Comparison of ENCODE assay signal across 17 cellular contexts in genomic region chr4:3780347-3781171, GRCh38. TPM values are rescaled to one million over a fixed set of nuclear protein-coding genes. Genes with fewer than 3 reads are reported as not detected.
A peak's percentile ranks its signal among the peaks of the same experiment; 100 is the strongest.
DNase-seq lines count a peak whose midpoint lies in the region; ATAC-seq, FAIRE-seq and TF ChIP-seq lines count a peak whose summit lies in the region.
"Had no signal": no experiment of that assay in that cellular context is flagged by ENCODE, and none has a peak within 500 bp of the region (broad histone marks: within the 10 kb centered on the region; RNA-seq: fewer than 3 reads in every experiment).

No MANE protein-coding gene starts in this region.

- DNase-seq in activated CD8-positive, alpha-beta T cell treated with anti-CD3 and anti-CD28 coated beads, Interleukin-2, amount 10 ng/mL, durations not matched to agents 7 days and 5 days, result no peak
- DNase-seq in activated CD8-positive, alpha-beta T cell treated with anti-CD3 and anti-CD28 coated beads for 36 hours, result no peak
- DNase-seq in HuH-7.5 (ENCODE audit: low spot score) (peak; percentile 89), small intestine (peak; percentile 3), NCI-H1048 (lab: John Stamatoyannopoulos, UW) (no peak), H54 (ENCODE audit: insufficient read length, low spot score) (no peak)
- DNase-seq: activated CD4-positive, alpha-beta memory T cell treated with anti-CD3 and anti-CD28 coated beads, Interleukin-2, amount 10 ng/mL, durations not matched to agents 7 days and 5 days; amygdala; foreskin keratinocyte; natural killer cell; NCI-H1694 treated with DMSO at 0.1 percent for 48 hours; psoas muscle had no signal

- H3K27ac ChIP-seq in VCaP (peak overlapping the region; percentile 66; the same call in 1 of the 2 replicates), small intestine (ENCODE audit: low read depth in 1 of 2, low read length in 1 of 2) (no peak overlapping the region)
- H3K27ac ChIP-seq: foreskin keratinocyte, psoas muscle had no signal

- no peaks in the 10 kb centered on the region for H3K36me3 ChIP-seq in small intestine (ENCODE audit: control insufficient read depth in 2 of 2, insufficient read depth in 2 of 2, low read length in 2 of 2)

- WGBS in small intestine, 3 donors, result 32 to 59% (median 43%) methylated on average over 21 of the region's 21 CpGs

- H3K4me3 ChIP-seq in small intestine (ENCODE audit: low read depth in 1 of 2, low read length in 2 of 2), result no peak overlapping the region
- H3K4me3 ChIP-seq: lung, psoas muscle had no signal

- CTCF ChIA-PET in activated CD8-positive, alpha-beta T cell treated with anti-CD3 and anti-CD28 coated beads, Interleukin-2, amount 10 ng/mL, durations not matched to agents 7 days and 5 days (lab: Charles Lee), result no interaction called here
- CTCF ChIA-PET in activated CD8-positive, alpha-beta T cell treated with anti-CD3 and anti-CD28 coated beads for 36 hours (lab: Charles Lee), result interaction anchor here (0.9 kb wide), 1 partner anchor 13 kb away, joined by 3 read pairs; no protein-coding TSS in a partner anchor

- H3K27me3 Mint-ChIP-seq in activated CD8-positive, alpha-beta T cell treated with anti-CD3 and anti-CD28 coated beads, Interleukin-2, amount 10 ng/mL, durations not matched to agents 7 days and 5 days (ENCODE audit: low read depth), result no peaks in the 10 kb centered on the region
- H3K27me3 Mint-ChIP-seq in activated CD8-positive, alpha-beta T cell treated with anti-CD3 and anti-CD28 coated beads for 36 hours, result no peaks in the 10 kb centered on the region
- H3K27me3 Mint-ChIP-seq: activated CD4-positive, alpha-beta memory T cell treated with anti-CD3 and anti-CD28 coated beads, Interleukin-2, amount 10 ng/mL, durations not matched to agents 7 days and 5 days had no signal

- no peak overlapping the region for H3K27ac Mint-ChIP-seq in activated CD8-positive, alpha-beta T cell treated with anti-CD3 and anti-CD28 coated beads, Interleukin-2, amount 10 ng/mL, durations not matched to agents 7 days and 5 days
- H3K27ac Mint-ChIP-seq in activated CD8-positive, alpha-beta T cell treated with anti-CD3 and anti-CD28 coated beads for 36 hours, result no peak overlapping the region
- H3K27ac Mint-ChIP-seq: activated CD4-positive, alpha-beta memory T cell treated with anti-CD3 and anti-CD28 coated beads, Interleukin-2, amount 10 ng/mL, durations not matched to agents 7 days and 5 days; activated T-helper 17 cell treated with anti-CD3 and anti-CD28 coated beads, Interleukin-2, amount 50 U/mL, for 72 hours; natural killer cell had no signal

- H3K4me1 Mint-ChIP-seq in activated CD8-positive, alpha-beta T cell treated with anti-CD3 and anti-CD28 coated beads, Interleukin-2, amount 10 ng/mL, durations not matched to agents 7 days and 5 days (ENCODE audit: low read depth), result no peaks in the 10 kb centered on the region
- no peaks in the 10 kb centered on the region for H3K4me1 Mint-ChIP-seq in activated CD8-positive, alpha-beta T cell treated with anti-CD3 and anti-CD28 coated beads for 36 hours (ENCODE audit: low read depth)
- H3K4me1 Mint-ChIP-seq: activated CD4-positive, alpha-beta memory T cell treated with anti-CD3 and anti-CD28 coated beads, Interleukin-2, amount 10 ng/mL, durations not matched to agents 7 days and 5 days; activated T-helper 17 cell treated with anti-CD3 and anti-CD28 coated beads, Interleukin-2, amount 50 U/mL, for 72 hours; natural killer cell had no signal

- H3K4me3 Mint-ChIP-seq in activated CD8-positive, alpha-beta T cell treated with anti-CD3 and anti-CD28 coated beads, Interleukin-2, amount 10 ng/mL, durations not matched to agents 7 days and 5 days, result no peak overlapping the region
- H3K4me3 Mint-ChIP-seq in activated CD8-positive, alpha-beta T cell treated with anti-CD3 and anti-CD28 coated beads for 36 hours, result no peak overlapping the region
- H3K4me3 Mint-ChIP-seq: activated CD4-positive, alpha-beta memory T cell treated with anti-CD3 and anti-CD28 coated beads, Interleukin-2, amount 10 ng/mL, durations not matched to agents 7 days and 5 days; activated T-helper 17 cell treated with anti-CD3 and anti-CD28 coated beads, Interleukin-2, amount 50 U/mL, for 72 hours; natural killer cell had no signal

- H3K9me3 Mint-ChIP-seq in activated CD8-positive, alpha-beta T cell treated with anti-CD3 and anti-CD28 coated beads, Interleukin-2, amount 10 ng/mL, durations not matched to agents 7 days and 5 days (ENCODE audit: insufficient read depth), result no peaks in the 10 kb centered on the region
- H3K9me3 Mint-ChIP-seq in activated CD8-positive, alpha-beta T cell treated with anti-CD3 and anti-CD28 coated beads for 36 hours, result no peaks in the 10 kb centered on the region
- H3K9me3 Mint-ChIP-seq: activated CD4-positive, alpha-beta memory T cell treated with anti-CD3 and anti-CD28 coated beads, Interleukin-2, amount 10 ng/mL, durations not matched to agents 7 days and 5 days; activated T-helper 17 cell treated with anti-CD3 and anti-CD28 coated beads, Interleukin-2, amount 50 U/mL, for 72 hours; natural killer cell had no signal

- peaks cover 2 to 3% of the 10 kb centered on the region in 2 donors for H3K27me3 ChIP-seq in small intestine (ENCODE audit: control insufficient read depth in 2 of 2, insufficient read depth in 2 of 2, low read length in 2 of 2)
- H3K27me3 ChIP-seq: foreskin keratinocyte had no signal

- POLR2A ChIA-PET in activated CD8-positive, alpha-beta T cell treated with anti-CD3 and anti-CD28 coated beads, Interleukin-2, amount 10 ng/mL, durations not matched to agents 7 days and 5 days (lab: Charles Lee), result no interaction called here
- POLR2A ChIA-PET in activated CD8-positive, alpha-beta T cell treated with anti-CD3 and anti-CD28 coated beads for 36 hours (lab: Charles Lee), result no interaction called here

- FAIRE-seq in small intestine (lab: Jason Lieb, UNC) (no peak), H54 (lab: Jason Lieb, UNC) (no peak)
- FAIRE-seq: endometrium had no signal

- H3K9me3 ChIP-seq in small intestine (ENCODE audit: control insufficient read depth, low read depth), result no peaks in the 10 kb centered on the region
- H3K9me3 ChIP-seq: psoas muscle had no signal

- no peak for TF ChIP-seq POLR2A in H54 (IDR thresholded peaks at IDR 0.05; ENCODE audit: low read depth, low read length)

- no peaks in the 10 kb centered on the region for H3K4me1 ChIP-seq in small intestine (ENCODE audit: control insufficient read depth in 2 of 2, insufficient read depth in 1 of 2, low read depth in 1 of 2, low read length in 1 of 2)
- H3K4me1 ChIP-seq: foreskin keratinocyte, psoas muscle had no signal

- peak; percentile 14 for ATAC-seq in activated CD8-positive, alpha-beta T cell treated with anti-CD3 and anti-CD28 coated beads, Interleukin-2, amount 10 ng/mL, durations not matched to agents 7 days and 5 days
- no peak for ATAC-seq in activated CD8-positive, alpha-beta T cell treated with anti-CD3 and anti-CD28 coated beads for 36 hours
- ATAC-seq in HG02798 (IDR thresholded peaks at IDR 0.05; ENCODE audit: poor library complexity, unreplicated experiment), result no peak
- ATAC-seq: activated T-helper 17 cell treated with anti-CD3 and anti-CD28 coated beads, Interleukin-2, amount 50 U/mL, for 72 hours had no signal

- H3K36me3 Mint-ChIP-seq in activated CD8-positive, alpha-beta T cell treated with anti-CD3 and anti-CD28 coated beads, Interleukin-2, amount 10 ng/mL, durations not matched to agents 7 days and 5 days (ENCODE audit: low read depth), result no peaks in the 10 kb centered on the region
- no peaks in the 10 kb centered on the region for H3K36me3 Mint-ChIP-seq in activated CD8-positive, alpha-beta T cell treated with anti-CD3 and anti-CD28 coated beads for 36 hours (ENCODE audit: low read depth)
- H3K36me3 Mint-ChIP-seq: natural killer cell had no signal

- TF ChIP-seq CTCF in activated CD8-positive, alpha-beta T cell treated with anti-CD3 and anti-CD28 coated beads for 36 hours (IDR thresholded peaks at IDR 0.05), result no peak
- no peak for TF ChIP-seq CTCF in VCaP (conservative IDR thresholded peaks at IDR 0.05)

- intact Hi-C loops in activated CD8-positive, alpha-beta T cell treated with anti-CD3 and anti-CD28 coated beads for 36 hours (cut with micrococcal nuclease), result no loop called here

RNA-seq across cellular contexts. Expression of gene ADRA2C, which starts 14.4 kb away (rescaled TPM):
- not detected for total RNA-seq in activated CD8-positive, alpha-beta T cell treated with anti-CD3 and anti-CD28 coated beads, Interleukin-2, amount 10 ng/mL, durations not matched to agents 7 days and 5 days
- under 1 TPM in 1 of 2 experiments, not detected in 1; 0.27 TPM for total RNA-seq in activated CD8-positive, alpha-beta T cell treated with anti-CD3 and anti-CD28 coated beads for 36 hours
- polyA plus RNA-seq in small intestine, result 1 to 10 TPM in 1 of 3 donors, not detected in 2; 4.6 TPM
- total RNA-seq: activated CD4-positive, alpha-beta memory T cell treated with anti-CD3 and anti-CD28 coated beads, Interleukin-2, amount 10 ng/mL, durations not matched to agents 7 days and 5 days; activated T-helper 17 cell treated with anti-CD3 and anti-CD28 coated beads, Interleukin-2, amount 50 U/mL, for 72 hours; natural killer cell had no signal

Comparison
In these comparisons a context has a peak if more than half of its experiments do, and no peak if none do; other contexts are left out.
1. DNase-seq: peak in HuH-7.5 (single experiment) and small intestine (single experiment); none in activated CD8-positive, alpha-beta T cell treated with anti-CD3 and anti-CD28 coated beads, Interleukin-2, amount 10 ng/mL, durations not matched to agents 7 days and 5 days (single experiment), activated CD8-positive, alpha-beta T cell treated with anti-CD3 and anti-CD28 coated beads for 36 hours (single experiment), NCI-H1048 (single experiment) and H54 (single experiment).